20 cellular contexts compared by ENCODE assay signal in genomic region chr16:90048347-90048722, GRCh38. TPM values are rescaled to one million over a fixed set of nuclear protein-coding genes. Genes with fewer than 3 reads are reported as not detected.
A peak's percentile ranks its signal among the peaks of the same experiment; 100 is the strongest.
DNase-seq lines count a peak whose midpoint lies in the region; ATAC-seq, FAIRE-seq and TF ChIP-seq lines count a peak whose summit lies in the region.
"Had no signal": no experiment of that assay in that cellular context is flagged by ENCODE, and none has a peak within 500 bp of the region (broad histone marks: within the 10 kb centered on the region; RNA-seq: fewer than 3 reads in every experiment).

No MANE protein-coding gene starts in this region.

- peaks cover 4% of the 10 kb centered on the region for H4K20me1 ChIP-seq in keratinocyte (ENCODE audit: control insufficient read depth, extremely low read depth, insufficient read depth, low read length)

- FAIRE-seq in keratinocyte (lab: Jason Lieb, UNC), result no peak
- FAIRE-seq: A204.1, bronchial epithelial cell, endometrium had no signal

- H3K4me3 Mint-ChIP-seq in activated naive CD4-positive, alpha-beta T cell treated with anti-CD3 and anti-CD28 coated beads, Interleukin-2, amount 50 U/mL, for 24 hours, result peak overlapping the region; percentile 58
- H3K4me3 Mint-ChIP-seq in activated naive CD4-positive, alpha-beta T cell treated with anti-CD3 and anti-CD28 coated beads for 36 hours, result no peak overlapping the region
- H3K4me3 Mint-ChIP-seq in activated naive CD8-positive, alpha-beta T cell treated with anti-CD3 and anti-CD28 coated beads for 36 hours, result peak overlapping the region; percentile 9

- ATAC-seq in GM19463 (IDR thresholded peaks at IDR 0.05; ENCODE audit: unreplicated experiment), result no peak
- no peak for ATAC-seq in GM18520 (IDR thresholded peaks at IDR 0.05; ENCODE audit: unreplicated experiment)

- TF ChIP-seq POLR2A in thyroid gland (IDR thresholded peaks at IDR 0.05), result no peak

- no peaks in the 10 kb centered on the region for H3K36me3 Mint-ChIP-seq in activated naive CD4-positive, alpha-beta T cell treated with anti-CD3 and anti-CD28 coated beads, Interleukin-2, amount 50 U/mL, for 24 hours
- H3K36me3 Mint-ChIP-seq in activated naive CD4-positive, alpha-beta T cell treated with anti-CD3 and anti-CD28 coated beads for 36 hours (ENCODE audit: low read depth), result peaks cover 3% of the 10 kb centered on the region
- no peaks in the 10 kb centered on the region for H3K36me3 Mint-ChIP-seq in activated naive CD8-positive, alpha-beta T cell treated with anti-CD3 and anti-CD28 coated beads for 36 hours

- H3K27me3 ChIP-seq in keratinocyte (ENCODE audit: control insufficient read depth, extremely low read depth, insufficient read depth, low read length) (peaks cover 16% of the 10 kb centered on the region), thyroid gland (no peaks in the 10 kb centered on the region)
- H3K27me3 ChIP-seq: SJCRH30 had no signal

- dilution Hi-C loops in keratinocyte (cut with MboI; ENCODE audit: extremely low pct_ligation_motif_present, low sequenced_read_pairs), result no loop called here

- peaks cover 4% of the 10 kb centered on the region for H3K27me3 Mint-ChIP-seq in activated naive CD4-positive, alpha-beta T cell treated with anti-CD3 and anti-CD28 coated beads, Interleukin-2, amount 50 U/mL, for 24 hours
- peaks cover 9% of the 10 kb centered on the region for H3K27me3 Mint-ChIP-seq in activated naive CD4-positive, alpha-beta T cell treated with anti-CD3 and anti-CD28 coated beads for 36 hours (ENCODE audit: low read depth)
- peaks cover 24% of the 10 kb centered on the region for H3K27me3 Mint-ChIP-seq in activated naive CD8-positive, alpha-beta T cell treated with anti-CD3 and anti-CD28 coated beads for 36 hours

- intact Hi-C loops in activated naive CD4-positive, alpha-beta T cell treated with anti-CD3 and anti-CD28 coated beads for 36 hours (cut with micrococcal nuclease), result no loop called here
- intact Hi-C loops in thyroid gland (cut with DNase I), result no loop called here

- H3K9me3 Mint-ChIP-seq in activated naive CD4-positive, alpha-beta T cell treated with anti-CD3 and anti-CD28 coated beads, Interleukin-2, amount 50 U/mL, for 24 hours, result no peaks in the 10 kb centered on the region
- peaks cover 5% of the 10 kb centered on the region for H3K9me3 Mint-ChIP-seq in activated naive CD4-positive, alpha-beta T cell treated with anti-CD3 and anti-CD28 coated beads for 36 hours
- peaks cover 4% of the 10 kb centered on the region for H3K9me3 Mint-ChIP-seq in activated naive CD8-positive, alpha-beta T cell treated with anti-CD3 and anti-CD28 coated beads for 36 hours

- H3K36me3 ChIP-seq in keratinocyte (ENCODE audit: control insufficient read depth in 2 of 2, extremely low read depth in 1 of 2, insufficient read depth in 2 of 2, low read length in 2 of 2) (no peaks in the 10 kb centered on the region), thyroid gland (peaks cover 4% of the 10 kb centered on the region in 2 donors)
- H3K36me3 ChIP-seq: sigmoid colon, SJCRH30 had no signal

- no peaks in the 10 kb centered on the region for H3K79me2 ChIP-seq in keratinocyte (ENCODE audit: control insufficient read depth, insufficient read depth, low read length)

- peaks cover 4% of the 10 kb centered on the region for H3K9me1 ChIP-seq in keratinocyte (ENCODE audit: control insufficient read depth, extremely low read depth, insufficient read depth, low read length)

- peaks cover 8% of the 10 kb centered on the region for H3K4me1 Mint-ChIP-seq in activated naive CD4-positive, alpha-beta T cell treated with anti-CD3 and anti-CD28 coated beads, Interleukin-2, amount 50 U/mL, for 24 hours
- peaks cover 8% of the 10 kb centered on the region for H3K4me1 Mint-ChIP-seq in activated naive CD4-positive, alpha-beta T cell treated with anti-CD3 and anti-CD28 coated beads for 36 hours (ENCODE audit: low read depth)
- peaks cover 3% of the 10 kb centered on the region for H3K4me1 Mint-ChIP-seq in activated naive CD8-positive, alpha-beta T cell treated with anti-CD3 and anti-CD28 coated beads for 36 hours

- no peak overlapping the region for H3K27ac Mint-ChIP-seq in activated naive CD4-positive, alpha-beta T cell treated with anti-CD3 and anti-CD28 coated beads, Interleukin-2, amount 50 U/mL, for 24 hours
- no peak overlapping the region for H3K27ac Mint-ChIP-seq in activated naive CD4-positive, alpha-beta T cell treated with anti-CD3 and anti-CD28 coated beads for 36 hours
- no peak overlapping the region for H3K27ac Mint-ChIP-seq in activated naive CD8-positive, alpha-beta T cell treated with anti-CD3 and anti-CD28 coated beads for 36 hours

- WGBS in thyroid gland, 2 donors, result 55 to 56% methylated on average over 12 of the region's 12 CpGs

- H3K9ac ChIP-seq in keratinocyte (ENCODE audit: control insufficient read depth, extremely low read depth, insufficient read depth, low read length), result no peak overlapping the region

- H3K27ac ChIP-seq in keratinocyte (ENCODE audit: control insufficient read depth, insufficient read depth, low read length) (no peak overlapping the region), thyroid gland (no peak overlapping the region)
- H3K27ac ChIP-seq: sigmoid colon, SJCRH30 had no signal

- no peak for TF ChIP-seq CTCF in keratinocyte (optimal IDR thresholded peaks at IDR 0.05 in 1 of 3, IDR thresholded peaks at IDR 0.05 in 1 of 3, conservative IDR thresholded peaks at IDR 0.05 in 1 of 3; ENCODE audit: extremely low read depth in 1 of 3, insufficient read depth in 2 of 3, low read length in 3 of 3)
- no peak for TF ChIP-seq CTCF in thyroid gland (IDR thresholded peaks at IDR 0.05)

- H3K4me1 ChIP-seq in keratinocyte (ENCODE audit: control insufficient read depth, extremely low read depth, insufficient read depth, low read length) (peaks cover 23% of the 10 kb centered on the region), thyroid gland (peaks cover 11 to 19% of the 10 kb centered on the region in 2 donors)
- H3K4me1 ChIP-seq: SJCRH30 had no signal

- H3K4me2 ChIP-seq in keratinocyte (ENCODE audit: control insufficient read depth, extremely low read depth, insufficient read depth, low read depth, low read length), result peak overlapping the region; percentile 16

- DNase-seq in activated naive CD4-positive, alpha-beta T cell treated with anti-CD3 and anti-CD28 coated beads for 36 hours, result no peak
- no peak for DNase-seq in activated naive CD8-positive, alpha-beta T cell treated with anti-CD3 and anti-CD28 coated beads for 36 hours
- DNase-seq in keratinocyte (ENCODE audit: low read depth, low spot score) (no peak), thyroid gland (peak; percentile 19 to 32), NCI-H1694 treated with DMSO at 0.1 percent for 48 hours (lab: John Stamatoyannopoulos, UW) (no peak)
- DNase-seq: activated effector memory CD4-positive, alpha-beta T cell treated with anti-CD3 and anti-CD28 coated beads, Interleukin-2, amount 50 U/mL, for 16 hours; COR-L47; HCEC 1CT; NCI-H1105; NCI-H446; sigmoid colon; SJCRH30; stimulated activated CD4-positive, alpha-beta T cell treated with anti-CD3 and anti-CD28 coated beads, Interleukin-2, amount 100 ng/mL, for 48 hours had no signal

- CTCF ChIA-PET in activated naive CD4-positive, alpha-beta T cell treated with anti-CD3 and anti-CD28 coated beads for 36 hours (lab: Charles Lee), result no interaction called here

- peaks cover 4% of the 10 kb centered on the region for H3K9me3 ChIP-seq in keratinocyte (ENCODE audit: control insufficient read depth, low read depth, low read length)
- no peaks in the 10 kb centered on the region for H3K9me3 ChIP-seq in thyroid gland
- H3K9me3 ChIP-seq: sigmoid colon, SJCRH30 had no signal

- H3K4me3 ChIP-seq in keratinocyte (ENCODE audit: control insufficient read depth in 2 of 3, extremely low read depth in 1 of 3, insufficient read depth in 2 of 3, low read depth in 1 of 3, low read length in 3 of 3) (peak overlapping the region in 1 of 3 experiments; percentile 3), thyroid gland (replicated peaks in 1 of 3) (no peak overlapping the region)
- H3K4me3 ChIP-seq: SJCRH30 had no signal

- H2AFZ ChIP-seq in keratinocyte (ENCODE audit: control insufficient read depth, low read length), result no peak overlapping the region

RNA-seq across cellular contexts. Expression of gene PRDM7, which starts 28.8 kb away (rescaled TPM):
- total RNA-seq in activated naive CD4-positive, alpha-beta T cell treated with anti-CD3 and anti-CD28 coated beads for 36 hours, result not detected
- not detected for total RNA-seq in activated naive CD8-positive, alpha-beta T cell treated with anti-CD3 and anti-CD28 coated beads for 36 hours
- polyA plus RNA-seq in keratinocyte, result not detected in 3 replicates
- polyA plus RNA-seq in keratinocyte (2011; ENCODE audit: low read depth), result not detected
- not detected in 2 replicates for polyA plus RNA-seq in keratinocyte (2011; cell fraction: cytosol; rRNA removed)
- not detected in 2 replicates for polyA plus RNA-seq in keratinocyte (2011; cell fraction: nucleus; rRNA removed)
- not detected in 2 replicates for polyA plus RNA-seq in keratinocyte (2012; ENCODE audit: low replicate concordance)
- not detected in 3 replicates for polyA minus RNA-seq in keratinocyte
- not detected for polyA minus RNA-seq in keratinocyte (2011; cell fraction: cytosol; rRNA and poly(A)+ RNA removed)
- polyA minus RNA-seq in keratinocyte (2011; cell fraction: nucleus; rRNA and poly(A)+ RNA removed), result not detected in 2 replicates
- not detected for total RNA-seq in thyroid gland
- total RNA-seq: bronchial epithelial cell, sigmoid colon, SJCRH30, urinary bladder had no signal
- polyA plus RNA-seq: sigmoid colon, urinary bladder had no signal

RNA-seq across cellular contexts. Expression of gene DBNDD1, which starts 29.1 kb away (rescaled TPM):
- total RNA-seq in activated naive CD4-positive, alpha-beta T cell treated with anti-CD3 and anti-CD28 coated beads for 36 hours, result under 1 TPM; 0.60 to 0.67 TPM
- total RNA-seq in activated naive CD8-positive, alpha-beta T cell treated with anti-CD3 and anti-CD28 coated beads for 36 hours, result 1 to 10 TPM in 1 of 2 experiments, under 1 TPM in 1; 0.82 to 1.0 TPM
- polyA plus RNA-seq in keratinocyte, result 1.7 to 4.2 TPM (median 4.1 TPM) in 3 replicates
- polyA plus RNA-seq in keratinocyte (2011; ENCODE audit: low read depth), result 1.8 TPM
- 6.7 and 9.7 TPM in 2 replicates for polyA plus RNA-seq in keratinocyte (2011; cell fraction: cytosol; rRNA removed)
- polyA plus RNA-seq in keratinocyte (2011; cell fraction: nucleus; rRNA removed), result 3.6 and 4.1 TPM in 2 replicates
- 4.0 and 8.3 TPM in 2 replicates for polyA plus RNA-seq in keratinocyte (2012; ENCODE audit: low replicate concordance)
- 3.3 to 4.2 TPM (median 3.7 TPM) in 3 replicates for polyA minus RNA-seq in keratinocyte
- polyA minus RNA-seq in keratinocyte (2011; cell fraction: cytosol; rRNA and poly(A)+ RNA removed), result 10.0 TPM
- polyA minus RNA-seq in keratinocyte (2011; cell fraction: nucleus; rRNA and poly(A)+ RNA removed), result 2.4 and 2.8 TPM in 2 replicates
- 10 to 100 TPM in 2 of 4 donors, 1 to 10 TPM in 2; 7.4 to 12.8 (median 10.3) TPM for total RNA-seq in thyroid gland

Comparison
In these comparisons a context has a peak if more than half of its experiments do, and no peak if none do; other contexts are left out.
1. DNase-seq: peak in thyroid gland (2 of 2); none in activated naive CD4-positive, alpha-beta T cell treated with anti-CD3 and anti-CD28 coated beads for 36 hours (single experiment), activated naive CD8-positive, alpha-beta T cell treated with anti-CD3 and anti-CD28 coated beads for 36 hours (single experiment), keratinocyte (single experiment) and NCI-H1694 treated with DMSO at 0.1 percent for 48 hours (single experiment).
2. RNA of gene DBNDD1, which starts 29.1 kb away (total RNA-seq): 7.4 to 12.8 TPM in thyroid gland; 0.82 to 1.0 TPM in activated naive CD8-positive, alpha-beta T cell treated with anti-CD3 and anti-CD28 coated beads for 36 hours and 0.60 to 0.67 TPM in activated naive CD4-positive, alpha-beta T cell treated with anti-CD3 and anti-CD28 coated beads for 36 hours; every median in the first group is over 4 times any median in the second.